1 cellular context compared by ENCODE assay signal in the genomic region with DNA sequence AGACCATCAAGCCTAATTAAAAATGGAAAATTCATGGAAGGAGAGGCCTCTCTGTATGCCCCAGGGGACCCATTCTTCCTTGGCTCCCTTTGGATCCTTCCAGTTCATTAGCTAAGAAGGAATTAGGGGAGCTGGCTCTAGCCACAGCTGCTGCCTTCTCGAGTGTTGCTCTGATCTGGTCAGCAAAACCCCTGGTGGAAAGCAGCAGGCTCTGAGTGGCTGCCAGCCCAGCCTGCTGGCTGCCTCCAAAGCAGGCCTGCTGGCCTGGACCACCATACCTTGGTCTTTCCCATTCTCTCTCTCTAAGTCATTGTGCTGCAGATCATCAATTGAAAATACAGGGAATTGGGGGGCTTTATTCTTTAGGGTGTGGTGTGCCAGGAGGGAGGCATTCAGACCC.
TF ChIP-seq lines count a peak whose summit lies in the region.

No MANE protein-coding gene starts in this region.

TF ChIP-seq in GM23338, 12 proteins besides CTCF, POLR2A, EP300 and RAD21 (continued from another document):
- TF ChIP-seq, protein P1, sequence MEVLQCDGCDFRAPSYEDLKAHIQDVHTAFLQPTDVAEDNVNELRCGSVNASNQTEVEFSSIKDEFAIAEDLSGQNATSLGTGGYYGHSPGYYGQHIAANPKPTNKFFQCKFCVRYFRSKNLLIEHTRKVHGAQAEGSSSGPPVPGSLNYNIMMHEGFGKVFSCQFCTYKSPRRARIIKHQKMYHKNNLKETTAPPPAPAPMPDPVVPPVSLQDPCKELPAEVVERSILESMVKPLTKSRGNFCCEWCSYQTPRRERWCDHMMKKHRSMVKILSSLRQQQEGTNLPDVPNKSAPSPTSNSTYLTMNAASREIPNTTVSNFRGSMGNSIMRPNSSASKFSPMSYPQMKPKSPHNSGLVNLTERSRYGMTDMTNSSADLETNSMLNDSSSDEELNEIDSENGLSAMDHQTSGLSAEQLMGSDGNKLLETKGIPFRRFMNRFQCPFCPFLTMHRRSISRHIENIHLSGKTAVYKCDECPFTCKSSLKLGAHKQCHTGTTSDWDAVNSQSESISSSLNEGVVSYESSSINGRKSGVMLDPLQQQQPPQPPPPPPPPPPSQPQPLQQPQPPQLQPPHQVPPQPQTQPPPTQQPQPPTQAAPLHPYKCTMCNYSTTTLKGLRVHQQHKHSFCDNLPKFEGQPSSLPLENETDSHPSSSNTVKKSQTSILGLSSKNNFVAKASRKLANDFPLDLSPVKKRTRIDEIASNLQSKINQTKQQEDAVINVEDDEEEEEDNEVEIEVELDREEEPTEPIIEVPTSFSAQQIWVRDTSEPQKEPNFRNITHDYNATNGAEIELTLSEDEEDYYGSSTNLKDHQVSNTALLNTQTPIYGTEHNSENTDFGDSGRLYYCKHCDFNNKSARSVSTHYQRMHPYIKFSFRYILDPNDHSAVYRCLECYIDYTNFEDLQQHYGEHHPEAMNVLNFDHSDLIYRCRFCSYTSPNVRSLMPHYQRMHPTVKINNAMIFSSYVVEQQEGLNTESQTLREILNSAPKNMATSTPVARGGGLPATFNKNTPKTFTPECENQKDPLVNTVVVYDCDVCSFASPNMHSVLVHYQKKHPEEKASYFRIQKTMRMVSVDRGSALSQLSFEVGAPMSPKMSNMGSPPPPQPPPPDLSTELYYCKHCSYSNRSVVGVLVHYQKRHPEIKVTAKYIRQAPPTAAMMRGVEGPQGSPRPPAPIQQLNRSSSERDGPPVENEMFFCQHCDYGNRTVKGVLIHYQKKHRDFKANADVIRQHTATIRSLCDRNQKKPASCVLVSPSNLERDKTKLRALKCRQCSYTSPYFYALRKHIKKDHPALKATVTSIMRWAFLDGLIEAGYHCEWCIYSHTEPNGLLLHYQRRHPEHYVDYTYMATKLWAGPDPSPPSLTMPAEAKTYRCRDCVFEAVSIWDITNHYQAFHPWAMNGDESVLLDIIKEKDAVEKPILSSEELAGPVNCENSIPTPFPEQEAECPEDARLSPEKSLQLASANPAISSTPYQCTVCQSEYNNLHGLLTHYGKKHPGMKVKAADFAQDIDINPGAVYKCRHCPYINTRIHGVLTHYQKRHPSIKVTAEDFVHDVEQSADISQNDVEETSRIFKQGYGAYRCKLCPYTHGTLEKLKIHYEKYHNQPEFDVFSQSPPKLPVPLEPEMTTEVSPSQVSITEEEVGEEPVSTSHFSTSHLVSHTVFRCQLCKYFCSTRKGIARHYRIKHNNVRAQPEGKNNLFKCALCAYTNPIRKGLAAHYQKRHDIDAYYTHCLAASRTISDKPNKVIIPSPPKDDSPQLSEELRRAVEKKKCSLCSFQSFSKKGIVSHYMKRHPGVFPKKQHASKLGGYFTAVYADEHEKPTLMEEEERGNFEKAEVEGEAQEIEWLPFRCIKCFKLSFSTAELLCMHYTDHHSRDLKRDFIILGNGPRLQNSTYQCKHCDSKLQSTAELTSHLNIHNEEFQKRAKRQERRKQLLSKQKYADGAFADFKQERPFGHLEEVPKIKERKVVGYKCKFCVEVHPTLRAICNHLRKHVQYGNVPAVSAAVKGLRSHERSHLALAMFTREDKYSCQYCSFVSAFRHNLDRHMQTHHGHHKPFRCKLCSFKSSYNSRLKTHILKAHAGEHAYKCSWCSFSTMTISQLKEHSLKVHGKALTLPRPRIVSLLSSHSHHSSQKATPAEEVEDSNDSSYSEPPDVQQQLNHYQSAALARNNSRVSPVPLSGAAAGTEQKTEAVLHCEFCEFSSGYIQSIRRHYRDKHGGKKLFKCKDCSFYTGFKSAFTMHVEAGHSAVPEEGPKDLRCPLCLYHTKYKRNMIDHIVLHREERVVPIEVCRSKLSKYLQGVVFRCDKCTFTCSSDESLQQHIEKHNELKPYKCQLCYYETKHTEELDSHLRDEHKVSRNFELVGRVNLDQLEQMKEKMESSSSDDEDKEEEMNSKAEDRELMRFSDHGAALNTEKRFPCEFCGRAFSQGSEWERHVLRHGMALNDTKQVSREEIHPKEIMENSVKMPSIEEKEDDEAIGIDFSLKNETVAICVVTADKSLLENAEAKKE (CRISPR knock-in tag; IDR thresholded peaks at IDR 0.05) = no peak
- TF ChIP-seq NANOG (IDR thresholded peaks at IDR 0.05; ENCODE audit: borderline replicate concordance) = no peak
TF ChIP-seq in GM23338: peak in this region for 0.
